Comparison of ENCODE assay signal across 28 cellular contexts in the genomic region with DNA sequence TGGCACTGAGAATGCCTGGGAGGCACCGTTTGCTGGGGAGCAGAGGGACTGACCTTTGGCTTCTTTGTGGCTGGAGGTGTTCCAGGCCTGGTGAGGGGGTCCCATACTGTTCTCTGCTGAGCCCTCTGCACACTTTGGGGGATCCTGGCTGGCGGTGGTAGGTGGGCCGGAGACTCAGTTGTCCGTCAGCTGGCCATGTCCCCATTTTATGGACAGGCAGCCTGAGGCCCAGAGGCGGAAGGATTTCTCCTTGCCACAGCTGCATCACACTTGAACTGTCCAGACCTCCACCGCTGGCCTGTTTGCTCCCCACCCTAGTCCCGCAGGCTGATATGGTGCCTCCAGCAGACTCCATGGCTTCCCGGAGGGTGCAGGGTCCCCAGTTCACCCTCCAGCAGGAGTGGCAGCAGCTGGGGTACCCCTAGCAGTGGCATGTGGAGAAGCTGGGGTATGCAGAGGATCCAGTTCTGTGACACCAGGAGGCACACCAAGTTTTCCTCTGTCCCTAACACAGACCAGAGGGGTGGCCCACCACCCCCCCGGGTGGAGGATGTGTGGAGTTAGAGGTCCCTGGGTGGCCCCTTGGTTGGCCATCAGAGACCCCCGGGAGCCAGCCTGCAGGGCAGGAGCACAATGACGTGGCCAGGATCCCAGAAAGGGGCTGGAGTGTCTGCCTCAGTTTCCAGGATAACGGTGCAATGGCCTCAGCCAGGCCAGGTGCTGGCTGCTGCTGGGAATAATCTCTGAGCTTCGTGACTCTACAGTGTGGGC. TPM values are rescaled to one million over a fixed set of nuclear protein-coding genes. Genes with fewer than 3 reads are reported as not detected.
DNase-seq lines count a peak whose midpoint lies in the region; ATAC-seq and TF ChIP-seq lines count a peak whose summit lies in the region.
"Had no signal": no experiment of that assay in that cellular context is flagged by ENCODE, and none has a peak within 500 bp of the region (broad histone marks: within the 10 kb centered on the region; RNA-seq: fewer than 3 reads in every experiment).

No MANE protein-coding gene starts in this region.

- H3K4me1 ChIP-seq in mammary epithelial cell (ENCODE audit: insufficient read depth, low read length) = no peaks in the 10 kb centered on the region
- H3K4me1 ChIP-seq in right lobe of liver = no peaks in the 10 kb centered on the region
- peaks cover 0 to 2% (median under 1%) of the 10 kb centered on the region in 4 donors for H3K4me1 ChIP-seq in transverse colon

- H3K9ac ChIP-seq in mammary epithelial cell (ENCODE audit: insufficient read depth, low read length) = no peak overlapping the region

- no peak overlapping the region for H3K4me3 Mint-ChIP-seq in MCF 10A (ENCODE audit: unreplicated experiment)
- H3K4me3 Mint-ChIP-seq: activated B cell treated with CpG ODN at 0.5 μM for 24 hours; activated CD8-positive, alpha-beta T cell treated with anti-CD3 and anti-CD28 coated beads for 36 hours; activated T-cell treated with anti-CD3 and anti-CD28 coated beads, Interleukin-2, amount 50 U/mL, for 4 hours; CD14-positive monocyte had no signal

- H3K27me3 Mint-ChIP-seq in MCF 10A (ENCODE audit: insufficient read depth, unreplicated experiment) = no peaks in the 10 kb centered on the region
- H3K27me3 Mint-ChIP-seq: activated B cell treated with CpG ODN at 0.5 μM for 24 hours; activated CD8-positive, alpha-beta T cell treated with anti-CD3 and anti-CD28 coated beads for 36 hours had no signal

- no peak overlapping the region for H3K4me2 ChIP-seq in mammary epithelial cell (ENCODE audit: insufficient read depth, low read depth, low read length)

- DNase-seq in MCF 10A (ENCODE audit: unreplicated experiment) (no peak), mammary epithelial cell (no peak), right lobe of liver (peak in 2 of 3 donors; percentile 37 to 39), transverse colon (peak; percentile 4), mucosa of gallbladder (ENCODE audit: low spot score) (no peak), GM10248 (ENCODE audit: extremely low spot score) (no peak)
- DNase-seq: ACHN; activated B cell treated with CpG ODN at 0.5 μM for 24 hours; activated CD8-positive, alpha-beta T cell treated with anti-CD3 and anti-CD28 coated beads for 36 hours; activated naive CD4-positive, alpha-beta T cell treated with anti-CD3 and anti-CD28 coated beads, Interleukin-2, amount 50 U/mL, for 16 hours; activated T-cell treated with anti-CD3 and anti-CD28 coated beads, Interleukin-2, amount 50 U/mL, for 4 hours; cerebellar nuclear complex; effector CD4-positive, alpha-beta T cell; foreskin melanocyte; hippocampal formation; NCI-H1694 treated with DMSO at 0.1 percent for 48 hours; NCI-H69; stimulated activated CD4-positive, alpha-beta T cell treated with anti-CD3 and anti-CD28 coated beads, Interleukin-15, amount 100 ng/mL, for 24 hours; stimulated activated CD8-positive, alpha-beta memory T cell treated with anti-CD3 and anti-CD28 coated beads, Interleukin-4, amount 100 ng/mL, for 48 hours; T-helper 9 cell had no signal

- H3K9me3 ChIP-seq in mammary epithelial cell (replicated peaks; ENCODE audit: insufficient read depth, low read length) (no peaks in the 10 kb centered on the region), right lobe of liver (no peaks in the 10 kb centered on the region), transverse colon (no peaks in the 10 kb centered on the region)
- H3K9me3 ChIP-seq: vagina had no signal

- H3K79me2 ChIP-seq in mammary epithelial cell (ENCODE audit: insufficient read depth, low read length) = no peaks in the 10 kb centered on the region

- H2AFZ ChIP-seq in mammary epithelial cell (ENCODE audit: low read depth, low read length) = no peak overlapping the region

- H3K27me3 ChIP-seq in mammary epithelial cell (ENCODE audit: insufficient read depth, low read length) (no peaks in the 10 kb centered on the region), right lobe of liver (no peaks in the 10 kb centered on the region), transverse colon (no peaks in the 10 kb centered on the region)
- H3K27me3 ChIP-seq: vagina had no signal

- no peaks in the 10 kb centered on the region for H3K9me3 Mint-ChIP-seq in MCF 10A (ENCODE audit: unreplicated experiment)
- H3K9me3 Mint-ChIP-seq: activated B cell treated with CpG ODN at 0.5 μM for 24 hours; activated CD8-positive, alpha-beta T cell treated with anti-CD3 and anti-CD28 coated beads for 36 hours; activated T-cell treated with anti-CD3 and anti-CD28 coated beads, Interleukin-2, amount 50 U/mL, for 4 hours had no signal

- WGBS in mammary epithelial cell (ENCODE audit: low coverage, missing lambda C conversion rate) = 90% methylated on average over 13 of the region's 13 CpGs
- 60% methylated on average over 1 of the region's 13 CpGs for whole genome bisulfite sequencing in right lobe of liver (ENCODE audit: insufficient coverage, low coverage, low lambda C conversion rate, missing lambda C conversion rate)
- 93% methylated on average over 11 of the region's 13 CpGs; no CpG with 5 or more reads in 1 of the 2 donors for WGBS in transverse colon (ENCODE audit: low coverage in 1 of 2), 2 donors

- in situ Hi-C loops in mammary epithelial cell (cut with MboI; ENCODE audit: low sequenced_read_pairs in 2 of 2) (no loop called here), transverse colon (cut with MboI; ENCODE audit: low pct_ligation_motif_present in 1 of 4, low pct_unique_long_range_greater_than_20kb in 1 of 4, low sequenced_read_pairs in 3 of 4) (no loop called here)

- TSS peak; percentile 48 for BruUV-seq in MCF 10A (replicated peaks; lab: Mats Ljungman, UMichigan)
- BruUV-seq in mammary epithelial cell (replicated peaks; lab: Mats Ljungman, UMichigan) = no TSS peak

- dilution Hi-C loops in mammary epithelial cell (cut with HindIII; ENCODE audit: low sequenced_read_pairs) = no loop called here

- POLR2A ChIA-PET in MCF 10A (lab: Yijun Ruan, JAX) = no interaction called here
- POLR2A ChIA-PET in GM10248 (lab: Yijun Ruan, JAX) = no interaction called here

- no peak overlapping the region for H3K27ac ChIP-seq in mammary epithelial cell (ENCODE audit: insufficient read depth, low read depth, low read length)
- peak overlapping the region; percentile 19 for H3K27ac ChIP-seq in angular gyrus (ENCODE audit: low read depth, low read length)
- H3K27ac ChIP-seq in right lobe of liver = no peak overlapping the region
- H3K27ac ChIP-seq in transverse colon = no peak overlapping the region
- H3K27ac ChIP-seq: vagina had no signal

- no peak overlapping the region for H3K27ac Mint-ChIP-seq in MCF 10A (ENCODE audit: low read depth, unreplicated experiment)
- H3K27ac Mint-ChIP-seq: activated B cell treated with CpG ODN at 0.5 μM for 24 hours; activated CD8-positive, alpha-beta T cell treated with anti-CD3 and anti-CD28 coated beads for 36 hours had no signal

- H4K20me1 ChIP-seq in mammary epithelial cell (ENCODE audit: insufficient read depth, low read length) = no peaks in the 10 kb centered on the region

- H3K36me3 Mint-ChIP-seq in MCF 10A (ENCODE audit: insufficient read depth, unreplicated experiment) = peaks cover 3% of the 10 kb centered on the region

- intact Hi-C loops in MCF 10A (cut with micrococcal nuclease) (no loop called here), mammary epithelial cell (cut with micrococcal nuclease) (no loop called here), right lobe of liver (cut with DNase I) (no loop called here), transverse colon (cut with DNase I; ENCODE audit: low total_unique reads) (no loop called here)

- TF ChIP-seq CTCF in MCF 10A (IDR thresholded peaks at IDR 0.05; ENCODE audit: unreplicated experiment) (no peak), mammary epithelial cell (conservative IDR thresholded peaks at IDR 0.05 in 1 of 2, IDR thresholded peaks at IDR 0.05 in 1 of 2; ENCODE audit: extremely low read depth in 1 of 2, insufficient read depth in 1 of 2, low read depth in 1 of 2, low read length in 2 of 2) (no peak), right lobe of liver (IDR thresholded peaks at IDR 0.05) (no peak), transverse colon (IDR thresholded peaks at IDR 0.05) (no peak), GM10248 (IDR thresholded peaks at IDR 0.05; ENCODE audit: control extremely low read depth, extremely low read depth, low read depth, missing control alignments) (no peak)

- TF ChIP-seq POLR2A in right lobe of liver (IDR thresholded peaks at IDR 0.05) (no peak), transverse colon (IDR thresholded peaks at IDR 0.05) (no peak)

- CTCF ChIA-PET in MCF 10A (lab: Yijun Ruan, JAX) = interaction anchor here (0.6 to 1.0 kb wide), 2 partner anchors 91 to 116 kb away, joined by 3 to 5 read pairs; no protein-coding TSS in a partner anchor
- CTCF ChIA-PET in mammary epithelial cell (lab: Charles Lee; ENCODE audit: low non-redundant PET) = interaction anchor here (0.5 to 0.6 kb wide), 2 partner anchors 51 to 304 kb away, joined by 3 to 13 read pairs; no protein-coding TSS in a partner anchor
- CTCF ChIA-PET in GM10248 (lab: Yijun Ruan, JAX) = interaction anchor here (2.5 kb wide), 1 partner anchor 86 kb away, joined by 8 read pairs; no protein-coding TSS in a partner anchor

- no peaks in the 10 kb centered on the region for H3K36me3 ChIP-seq in mammary epithelial cell (ENCODE audit: insufficient read depth, low read length)
- H3K36me3 ChIP-seq in right lobe of liver = no peaks in the 10 kb centered on the region
- no peaks in the 10 kb centered on the region for H3K36me3 ChIP-seq in transverse colon

- no peak for TF ChIP-seq EP300 in transverse colon (IDR thresholded peaks at IDR 0.05; ENCODE audit: low read depth)

- no peaks in the 10 kb centered on the region for H3K4me1 Mint-ChIP-seq in MCF 10A (ENCODE audit: insufficient read depth, unreplicated experiment)

- no peak overlapping the region for H3K4me3 ChIP-seq in mammary epithelial cell (replicated peaks in 1 of 3; ENCODE audit: insufficient read depth in 1 of 3, low read depth in 2 of 3, low read length in 3 of 3)
- no peak overlapping the region for H3K4me3 ChIP-seq in right lobe of liver
- no peak overlapping the region for H3K4me3 ChIP-seq in transverse colon
- H3K4me3 ChIP-seq: vagina had no signal

- ATAC-seq in right lobe of liver = no peak
- no peak for ATAC-seq in GM21447 (IDR thresholded peaks at IDR 0.05; ENCODE audit: unreplicated experiment)
- ATAC-seq: activated CD8-positive, alpha-beta T cell treated with anti-CD3 and anti-CD28 coated beads for 36 hours; activated T-cell treated with anti-CD3 and anti-CD28 coated beads, Interleukin-2, amount 50 U/mL, for 4 hours; esophagus mucosa; right cardiac atrium had no signal

RNA-seq across cellular contexts. Expression of a gene that starts 14.8 kb away (rescaled TPM):
- total RNA-seq in MCF 10A (2022) = 33.9 and 49.2 TPM in 2 replicates
- 10 to 100 TPM in 1 of 2 donors, 1 to 10 TPM in 1; 8.0 to 29.7 TPM for total RNA-seq in mammary epithelial cell
- polyA plus RNA-seq in mammary epithelial cell = 11.6 TPM
- 5.9 TPM for polyA minus RNA-seq in mammary epithelial cell
- 10 to 100 TPM; 14.1 to 30.3 (median 18.2) TPM for total RNA-seq in right lobe of liver
- 10 to 100 TPM; 16.8 to 62.7 (median 19.7) TPM for total RNA-seq in transverse colon
- total RNA-seq in mucosa of gallbladder = 165 TPM

RNA-seq across cellular contexts. Expression of a gene that starts 31.6 kb away (rescaled TPM):
- total RNA-seq in MCF 10A (2022) = not detected in 2 replicates
- not detected for total RNA-seq in mammary epithelial cell
- not detected for polyA plus RNA-seq in mammary epithelial cell
- not detected for polyA minus RNA-seq in mammary epithelial cell
- total RNA-seq in right lobe of liver = 100 to 1,000 TPM in 4 of 6 experiments, 10 to 100 TPM in 2; 74.8 to 378 (median 229) TPM
- total RNA-seq in transverse colon = under 1 TPM in 2 of 4 donors, not detected in 2; 0.27 to 0.32 TPM
- total RNA-seq in mucosa of gallbladder = 0.20 TPM
- total RNA-seq: activated B cell treated with CpG ODN at 0.5 μM for 24 hours; activated CD8-positive, alpha-beta T cell treated with anti-CD3 and anti-CD28 coated beads for 36 hours; activated T-cell treated with anti-CD3 and anti-CD28 coated beads, Interleukin-2, amount 50 U/mL, for 4 hours; esophagus mucosa; myocyte; right cardiac atrium; RPMI7951; vagina had no signal
- polyA plus RNA-seq: CD14-positive monocyte, right cardiac atrium had no signal

RNA-seq across cellular contexts. Expression of a gene that starts 52.5 kb away (rescaled TPM):
- total RNA-seq in MCF 10A (2022) (66.7 and 73.3 TPM in 2 replicates), mammary epithelial cell (10 to 100 TPM; 42.3 to 67.0 TPM), right lobe of liver (10 to 100 TPM; 24.4 to 52.5 (median 36.1) TPM), transverse colon (10 to 100 TPM; 50.8 to 61.3 (median 58.6) TPM), mucosa of gallbladder (63.8 TPM)
- 30.3 TPM for polyA plus RNA-seq in mammary epithelial cell
- polyA minus RNA-seq in mammary epithelial cell = 33.8 TPM

Comparison
In these comparisons a context has a peak if more than half of its experiments do, and no peak if none do; other contexts are left out.
1. DNase-seq: peak in right lobe of liver (2 of 3) and transverse colon (single experiment); none in MCF 10A (single experiment), mammary epithelial cell (single experiment), mucosa of gallbladder (single experiment) and GM10248 (single experiment).
2. RNA of a gene that starts 31.6 kb away (total RNA-seq): 74.8 to 378 TPM in right lobe of liver; 0.27 to 0.32 TPM in transverse colon, 0.20 TPM in mucosa of gallbladder (single experiment), not detected in MCF 10A and not detected in mammary epithelial cell; every median in the first group is over 10 times any median in the second.